1 cellular context compared by ENCODE assay signal in genomic region chr19:33040994-33041827, GRCh38.
TF ChIP-seq lines count a peak whose summit lies in the region.

No MANE protein-coding gene starts in this region.

TF ChIP-seq in HepG2, 621 proteins besides CTCF, POLR2A, EP300 and RAD21 (continued from another document and continues in another):
- TF ChIP-seq TFAP4 (IDR thresholded peaks at IDR 0.05; ENCODE audit: borderline replicate concordance, low read depth) (peak; percentile 62; the same call in 1 of the 2 replicates), GATA4 (IDR thresholded peaks at IDR 0.05; ENCODE audit: borderline replicate concordance, low read depth) (peak; percentile 79; the same call in 1 of the 2 replicates), KDM3A (CRISPR knock-in tag; IDR thresholded peaks at IDR 0.05; ENCODE audit: low read depth) (peak; percentile 66), ZNF605 (CRISPR knock-in tag; IDR thresholded peaks at IDR 0.05) (peak; percentile 76), ETV5 (CRISPR knock-in tag; IDR thresholded peaks at IDR 0.05; ENCODE audit: borderline replicate concordance) (peak; percentile 82), MBD4 (IDR thresholded peaks at IDR 0.05; ENCODE audit: borderline replicate concordance, low read length) (no peak), ZNF556 (CRISPR knock-in tag; IDR thresholded peaks at IDR 0.05; ENCODE audit: borderline replicate concordance) (peak; percentile 89; the same call in 1 of the 2 replicates), ZMYM2 (CRISPR knock-in tag; IDR thresholded peaks at IDR 0.05) (peak; percentile 69), ZNF274 (CRISPR knock-in tag; IDR thresholded peaks at IDR 0.05) (0 out of 2 replicates have a peak, but pooled peaks have one; percentile 3), ZNF766 (CRISPR knock-in tag; IDR thresholded peaks at IDR 0.05; ENCODE audit: borderline replicate concordance) (0 out of 2 replicates have a peak, but pooled peaks have one; percentile 46), ZFY (CRISPR knock-in tag; IDR thresholded peaks at IDR 0.05) (peak; percentile 85), ARHGAP35 (CRISPR knock-in tag; IDR thresholded peaks at IDR 0.05; ENCODE audit: borderline replicate concordance) (peak; percentile 32; the same call in 1 of the 2 replicates), ZNF350 (CRISPR knock-in tag; IDR thresholded peaks at IDR 0.05; ENCODE audit: borderline replicate concordance, low read depth) (peak; percentile 87; the same call in 1 of the 2 replicates), ZNF512B (CRISPR knock-in tag; IDR thresholded peaks at IDR 0.05; ENCODE audit: borderline replicate concordance) (peak; percentile 68; the same call in 1 of the 2 replicates), ZNF331 (CRISPR knock-in tag; IDR thresholded peaks at IDR 0.05) (0 out of 2 replicates have a peak, but pooled peaks have one; percentile 30), FOXK2 (IDR thresholded peaks at IDR 0.05) (peak; percentile 86), ZNF317 (CRISPR knock-in tag; IDR thresholded peaks at IDR 0.05) (peak; percentile 59; the same call in 1 of the 2 replicates), NFYB (CRISPR knock-in tag; IDR thresholded peaks at IDR 0.05) (0 out of 2 replicates have a peak, but pooled peaks have one; percentile 12), BRCA1 (CRISPR knock-in tag; IDR thresholded peaks at IDR 0.05) (no peak; the same call in 1 of the 2 replicates), SPEN (CRISPR knock-in tag; IDR thresholded peaks at IDR 0.05; ENCODE audit: low read depth) (peak; percentile 41), ATF3 (CRISPR knock-in tag; IDR thresholded peaks at IDR 0.05) (peak; percentile 48; the same call in 1 of the 2 replicates), MAFG (CRISPR knock-in tag; IDR thresholded peaks at IDR 0.05) (no peak), ZNF776 (CRISPR knock-in tag; IDR thresholded peaks at IDR 0.05) (no peak), ZNF124 (CRISPR knock-in tag; IDR thresholded peaks at IDR 0.05) (peak; percentile 46; the same call in 1 of the 2 replicates), AHDC1 (CRISPR knock-in tag; IDR thresholded peaks at IDR 0.05; ENCODE audit: borderline replicate concordance) (peak; percentile 87), KLF11 (CRISPR knock-in tag; IDR thresholded peaks at IDR 0.05) (0 out of 2 replicates have a peak, but pooled peaks have one; percentile 49), ZNF264 (CRISPR knock-in tag; IDR thresholded peaks at IDR 0.05) (no peak), ZNF850 (CRISPR knock-in tag; conservative IDR thresholded peaks at IDR 0.05) (no peak), FOXC1 (CRISPR knock-in tag; IDR thresholded peaks at IDR 0.05; ENCODE audit: borderline replicate concordance) (peak; percentile 49; the same call in 1 of the 2 replicates), ZNF567 (CRISPR knock-in tag; IDR thresholded peaks at IDR 0.05; ENCODE audit: borderline replicate concordance) (no peak), MYC (CRISPR knock-in tag; IDR thresholded peaks at IDR 0.05; ENCODE audit: borderline replicate concordance) (peak; percentile 32; the same call in 1 of the 2 replicates), XRCC5 (optimal IDR thresholded peaks at IDR 0.05; ENCODE audit: low read length) (no peak), MEF2D (CRISPR knock-in tag; IDR thresholded peaks at IDR 0.05) (peak; percentile 74; the same call in 1 of the 2 replicates), ZNF10 (CRISPR knock-in tag; IDR thresholded peaks at IDR 0.05; ENCODE audit: borderline replicate concordance, low read depth) (no peak), HNRNPL (IDR thresholded peaks at IDR 0.05; ENCODE audit: low read depth, low read length) (0 out of 2 replicates have a peak, but pooled peaks have one; percentile 79), ADNP (CRISPR knock-in tag; IDR thresholded peaks at IDR 0.05) (no peak), SP5 (CRISPR knock-in tag; IDR thresholded peaks at IDR 0.05; ENCODE audit: borderline replicate concordance, low read depth) (peak; percentile 67), ZNF614 (CRISPR knock-in tag; IDR thresholded peaks at IDR 0.05; ENCODE audit: borderline replicate concordance) (peak; percentile 92; the same call in 1 of the 2 replicates)
- TF ChIP-seq, protein P1, sequence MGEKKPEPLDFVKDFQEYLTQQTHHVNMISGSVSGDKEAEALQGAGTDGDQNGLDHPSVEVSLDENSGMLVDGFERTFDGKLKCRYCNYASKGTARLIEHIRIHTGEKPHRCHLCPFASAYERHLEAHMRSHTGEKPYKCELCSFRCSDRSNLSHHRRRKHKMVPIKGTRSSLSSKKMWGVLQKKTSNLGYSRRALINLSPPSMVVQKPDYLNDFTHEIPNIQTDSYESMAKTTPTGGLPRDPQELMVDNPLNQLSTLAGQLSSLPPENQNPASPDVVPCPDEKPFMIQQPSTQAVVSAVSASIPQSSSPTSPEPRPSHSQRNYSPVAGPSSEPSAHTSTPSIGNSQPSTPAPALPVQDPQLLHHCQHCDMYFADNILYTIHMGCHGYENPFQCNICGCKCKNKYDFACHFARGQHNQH (CRISPR knock-in tag; IDR thresholded peaks at IDR 0.05) = peak; percentile 74
- TF ChIP-seq, protein P2, sequence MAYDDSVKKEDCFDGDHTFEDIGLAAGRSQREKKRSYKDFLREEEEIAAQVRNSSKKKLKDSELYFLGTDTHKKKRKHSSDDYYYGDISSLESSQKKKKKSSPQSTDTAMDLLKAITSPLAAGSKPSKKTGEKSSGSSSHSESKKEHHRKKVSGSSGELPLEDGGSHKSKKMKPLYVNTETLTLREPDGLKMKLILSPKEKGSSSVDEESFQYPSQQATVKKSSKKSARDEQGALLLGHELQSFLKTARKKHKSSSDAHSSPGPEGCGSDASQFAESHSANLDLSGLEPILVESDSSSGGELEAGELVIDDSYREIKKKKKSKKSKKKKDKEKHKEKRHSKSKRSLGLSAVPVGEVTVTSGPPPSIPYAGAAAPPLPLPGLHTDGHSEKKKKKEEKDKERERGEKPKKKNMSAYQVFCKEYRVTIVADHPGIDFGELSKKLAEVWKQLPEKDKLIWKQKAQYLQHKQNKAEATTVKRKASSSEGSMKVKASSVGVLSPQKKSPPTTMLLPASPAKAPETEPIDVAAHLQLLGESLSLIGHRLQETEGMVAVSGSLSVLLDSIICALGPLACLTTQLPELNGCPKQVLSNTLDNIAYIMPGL (CRISPR knock-in tag; IDR thresholded peaks at IDR 0.05; ENCODE audit: borderline replicate concordance in 1 of 2, low read depth in 1 of 2) = peak in 1 of 2 experiments; percentile 64; a peak in 3 of 4 replicates
- TF ChIP-seq, protein P3, sequence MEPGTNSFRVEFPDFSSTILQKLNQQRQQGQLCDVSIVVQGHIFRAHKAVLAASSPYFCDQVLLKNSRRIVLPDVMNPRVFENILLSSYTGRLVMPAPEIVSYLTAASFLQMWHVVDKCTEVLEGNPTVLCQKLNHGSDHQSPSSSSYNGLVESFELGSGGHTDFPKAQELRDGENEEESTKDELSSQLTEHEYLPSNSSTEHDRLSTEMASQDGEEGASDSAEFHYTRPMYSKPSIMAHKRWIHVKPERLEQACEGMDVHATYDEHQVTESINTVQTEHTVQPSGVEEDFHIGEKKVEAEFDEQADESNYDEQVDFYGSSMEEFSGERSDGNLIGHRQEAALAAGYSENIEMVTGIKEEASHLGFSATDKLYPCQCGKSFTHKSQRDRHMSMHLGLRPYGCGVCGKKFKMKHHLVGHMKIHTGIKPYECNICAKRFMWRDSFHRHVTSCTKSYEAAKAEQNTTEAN (CRISPR knock-in tag; conservative IDR thresholded peaks at IDR 0.05) = peak; percentile 48; the same call in 1 of the 2 replicates
- TF ChIP-seq, protein P4, sequence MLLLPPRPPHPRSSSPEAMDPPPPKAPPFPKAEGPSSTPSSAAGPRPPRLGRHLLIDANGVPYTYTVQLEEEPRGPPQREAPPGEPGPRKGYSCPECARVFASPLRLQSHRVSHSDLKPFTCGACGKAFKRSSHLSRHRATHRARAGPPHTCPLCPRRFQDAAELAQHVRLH (CRISPR knock-in tag; IDR thresholded peaks at IDR 0.05; ENCODE audit: borderline replicate concordance, low read depth) = peak; percentile 53; the same call in 1 of the 2 replicates
- TF ChIP-seq, protein P5, sequence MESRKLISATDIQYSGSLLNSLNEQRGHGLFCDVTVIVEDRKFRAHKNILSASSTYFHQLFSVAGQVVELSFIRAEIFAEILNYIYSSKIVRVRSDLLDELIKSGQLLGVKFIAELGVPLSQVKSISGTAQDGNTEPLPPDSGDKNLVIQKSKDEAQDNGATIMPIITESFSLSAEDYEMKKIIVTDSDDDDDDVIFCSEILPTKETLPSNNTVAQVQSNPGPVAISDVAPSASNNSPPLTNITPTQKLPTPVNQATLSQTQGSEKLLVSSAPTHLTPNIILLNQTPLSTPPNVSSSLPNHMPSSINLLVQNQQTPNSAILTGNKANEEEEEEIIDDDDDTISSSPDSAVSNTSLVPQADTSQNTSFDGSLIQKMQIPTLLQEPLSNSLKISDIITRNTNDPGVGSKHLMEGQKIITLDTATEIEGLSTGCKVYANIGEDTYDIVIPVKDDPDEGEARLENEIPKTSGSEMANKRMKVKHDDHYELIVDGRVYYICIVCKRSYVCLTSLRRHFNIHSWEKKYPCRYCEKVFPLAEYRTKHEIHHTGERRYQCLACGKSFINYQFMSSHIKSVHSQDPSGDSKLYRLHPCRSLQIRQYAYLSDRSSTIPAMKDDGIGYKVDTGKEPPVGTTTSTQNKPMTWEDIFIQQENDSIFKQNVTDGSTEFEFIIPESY (CRISPR knock-in tag; IDR thresholded peaks at IDR 0.05) = peak; percentile 50; the same call in 1 of the 2 replicates
- TF ChIP-seq, protein P6, sequence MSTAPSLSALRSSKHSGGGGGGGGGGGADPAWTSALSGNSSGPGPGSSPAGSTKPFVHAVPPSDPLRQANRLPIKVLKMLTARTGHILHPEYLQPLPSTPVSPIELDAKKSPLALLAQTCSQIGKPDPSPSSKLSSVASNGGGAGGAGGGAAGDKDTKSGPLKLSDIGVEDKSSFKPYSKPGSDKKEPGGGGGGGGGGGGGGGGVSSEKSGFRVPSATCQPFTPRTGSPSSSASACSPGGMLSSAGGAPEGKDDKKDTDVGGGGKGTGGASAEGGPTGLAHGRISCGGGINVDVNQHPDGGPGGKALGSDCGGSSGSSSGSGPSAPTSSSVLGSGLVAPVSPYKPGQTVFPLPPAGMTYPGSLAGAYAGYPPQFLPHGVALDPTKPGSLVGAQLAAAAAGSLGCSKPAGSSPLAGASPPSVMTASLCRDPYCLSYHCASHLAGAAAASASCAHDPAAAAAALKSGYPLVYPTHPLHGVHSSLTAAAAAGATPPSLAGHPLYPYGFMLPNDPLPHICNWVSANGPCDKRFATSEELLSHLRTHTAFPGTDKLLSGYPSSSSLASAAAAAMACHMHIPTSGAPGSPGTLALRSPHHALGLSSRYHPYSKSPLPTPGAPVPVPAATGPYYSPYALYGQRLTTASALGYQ (CRISPR knock-in tag; IDR thresholded peaks at IDR 0.05) = peak; percentile 83; the same call in 1 of the 2 replicates
